In the genomic region with DNA sequence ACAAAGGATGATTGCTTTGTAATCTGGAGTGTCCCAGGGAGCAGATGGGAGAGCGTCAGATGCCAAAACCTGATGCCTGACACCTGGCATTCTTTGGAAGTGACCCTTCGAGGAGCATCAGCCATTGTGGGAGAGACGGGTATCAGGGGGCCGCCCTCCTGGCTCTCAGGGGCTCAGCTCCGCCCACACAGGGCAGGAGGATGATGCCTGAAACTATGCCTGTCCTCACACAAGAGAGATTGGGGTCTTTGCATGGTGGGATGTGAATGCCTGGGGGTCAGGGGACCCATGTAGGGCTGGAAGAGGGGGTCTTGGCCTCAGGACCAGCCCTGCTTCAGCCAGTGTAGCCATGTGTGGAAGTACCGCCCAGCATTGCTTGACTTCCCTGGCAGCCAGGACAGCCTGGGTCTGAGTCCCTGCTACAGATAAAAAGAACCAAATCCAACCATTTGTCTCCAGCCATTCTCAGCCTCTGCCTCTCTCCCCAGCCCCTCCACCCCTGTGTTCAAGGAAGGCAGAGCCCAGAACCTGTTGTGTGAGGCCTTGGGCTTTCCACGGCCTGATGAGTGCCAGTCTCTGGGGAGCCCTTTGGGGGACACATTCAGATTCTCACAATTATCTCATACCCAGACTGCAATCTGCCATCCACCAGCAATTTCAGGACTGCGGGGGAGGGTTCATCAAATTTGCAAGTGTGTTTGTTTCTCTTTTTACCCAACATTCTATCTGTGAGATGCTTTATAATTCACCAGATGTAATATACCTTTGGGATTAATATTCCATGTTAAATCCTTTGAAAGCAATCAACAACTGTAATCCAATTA, we compare ENCODE assay signal across 1 cellular context.
TF ChIP-seq lines count a peak whose summit lies in the region.

No MANE protein-coding gene starts in this region.

TF ChIP-seq in H1, 55 proteins besides CTCF, POLR2A, EP300 and RAD21:
- TF ChIP-seq SIRT6 (IDR thresholded peaks at IDR 0.05; ENCODE audit: low read length) (no peak), CHD2 (IDR thresholded peaks at IDR 0.05; ENCODE audit: low read length) (no peak), BRCA1 (IDR thresholded peaks at IDR 0.05; ENCODE audit: low read depth, low read length) (no peak), CTBP2 (IDR thresholded peaks at IDR 0.05; ENCODE audit: borderline replicate concordance, insufficient read depth, insufficient read length, low read length) (no peak), YY1 (IDR thresholded peaks at IDR 0.05; ENCODE audit: low read depth, low read length) (no peak), RBBP5 (IDR thresholded peaks at IDR 0.05; ENCODE audit: borderline replicate concordance, low read depth, low read length) (no peak), MAFK (IDR thresholded peaks at IDR 0.05; ENCODE audit: low read depth, low read length) (no peak), EGR1 (IDR thresholded peaks at IDR 0.05; ENCODE audit: borderline replicate concordance, low read depth, low read length) (no peak), KDM5A (IDR thresholded peaks at IDR 0.05; ENCODE audit: low read length) (no peak), TCF12 (IDR thresholded peaks at IDR 0.05; ENCODE audit: low read depth, low read length) (no peak), GTF2F1 (IDR thresholded peaks at IDR 0.05; ENCODE audit: borderline replicate concordance, low read depth, low read length) (no peak), NANOG (IDR thresholded peaks at IDR 0.05; ENCODE audit: insufficient read depth, low read depth, low read length, poor library complexity, severe bottlenecking) (no peak), SUZ12 (IDR thresholded peaks at IDR 0.05; ENCODE audit: low read length) (no peak), CBX5 (IDR thresholded peaks at IDR 0.05; ENCODE audit: low read depth, low read length) (no peak), HDAC6 (IDR thresholded peaks at IDR 0.05; ENCODE audit: low read depth, low read length) (no peak), ASH2L (IDR thresholded peaks at IDR 0.05; ENCODE audit: low read length) (no peak), HDAC2 (IDR thresholded peaks at IDR 0.05; ENCODE audit: borderline replicate concordance in 1 of 2, low read depth in 2 of 2, low read length in 2 of 2) (no peak)
- TF ChIP-seq, protein P1, sequence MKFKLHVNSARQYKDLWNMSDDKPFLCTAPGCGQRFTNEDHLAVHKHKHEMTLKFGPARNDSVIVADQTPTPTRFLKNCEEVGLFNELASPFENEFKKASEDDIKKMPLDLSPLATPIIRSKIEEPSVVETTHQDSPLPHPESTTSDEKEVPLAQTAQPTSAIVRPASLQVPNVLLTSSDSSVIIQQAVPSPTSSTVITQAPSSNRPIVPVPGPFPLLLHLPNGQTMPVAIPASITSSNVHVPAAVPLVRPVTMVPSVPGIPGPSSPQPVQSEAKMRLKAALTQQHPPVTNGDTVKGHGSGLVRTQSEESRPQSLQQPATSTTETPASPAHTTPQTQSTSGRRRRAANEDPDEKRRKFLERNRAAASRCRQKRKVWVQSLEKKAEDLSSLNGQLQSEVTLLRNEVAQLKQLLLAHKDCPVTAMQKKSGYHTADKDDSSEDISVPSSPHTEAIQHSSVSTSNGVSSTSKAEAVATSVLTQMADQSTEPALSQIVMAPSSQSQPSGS (IDR thresholded peaks at IDR 0.05; ENCODE audit: low read length), result no peak
- TF ChIP-seq, protein P2, sequence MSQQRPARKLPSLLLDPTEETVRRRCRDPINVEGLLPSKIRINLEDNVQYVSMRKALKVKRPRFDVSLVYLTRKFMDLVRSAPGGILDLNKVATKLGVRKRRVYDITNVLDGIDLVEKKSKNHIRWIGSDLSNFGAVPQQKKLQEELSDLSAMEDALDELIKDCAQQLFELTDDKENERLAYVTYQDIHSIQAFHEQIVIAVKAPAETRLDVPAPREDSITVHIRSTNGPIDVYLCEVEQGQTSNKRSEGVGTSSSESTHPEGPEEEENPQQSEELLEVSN (IDR thresholded peaks at IDR 0.05), result no peak
- TF ChIP-seq, protein P3, sequence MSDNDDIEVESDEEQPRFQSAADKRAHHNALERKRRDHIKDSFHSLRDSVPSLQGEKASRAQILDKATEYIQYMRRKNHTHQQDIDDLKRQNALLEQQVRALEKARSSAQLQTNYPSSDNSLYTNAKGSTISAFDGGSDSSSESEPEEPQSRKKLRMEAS (IDR thresholded peaks at IDR 0.05), result no peak
